ENCODE assay signal across 21 cellular contexts in genomic region chr6:152085533-152085932, GRCh38.
DNase-seq lines count a peak whose midpoint lies in the region; ATAC-seq and TF ChIP-seq lines count a peak whose summit lies in the region.
"Had no signal": no experiment of that assay in that cellular context is flagged by ENCODE, and none has a peak within 500 bp of the region (broad histone marks: within the 10 kb centered on the region; RNA-seq: fewer than 3 reads in every experiment).

No MANE protein-coding gene starts in this region.

- no peak overlapping the region for H2AFZ ChIP-seq in GM23338

- no peaks in the 10 kb centered on the region for H3F3A ChIP-seq in GM23338 (replicated peaks; ENCODE audit: low read depth)

- H3K4me1 ChIP-seq in GM23338 (ENCODE audit: insufficient read depth): no peaks in the 10 kb centered on the region
- H3K4me1 ChIP-seq: esophagus muscularis mucosa, left lung, thyroid gland had no signal

- H3K27me3 ChIP-seq in GM23338 (ENCODE audit: insufficient read depth): no peaks in the 10 kb centered on the region
- H3K27me3 ChIP-seq: esophagus muscularis mucosa, left lung, thyroid gland had no signal

- DNase-seq in Daoy (ENCODE audit: low read depth) (peak; percentile 52), HT1080 (ENCODE audit: low read depth) (peak; percentile 89), amniotic epithelial cell (ENCODE audit: low read depth) (peak; percentile 27), kidney tubule cell (ENCODE audit: low spot score) (peak; percentile 95), GM23338 (ENCODE audit: low spot score) (no peak)
- DNase-seq in activated T-cell treated with anti-CD3 and anti-CD28 coated beads, Interleukin-2, amount 50 U/mL, for 1 hour: no peak
- DNase-seq: activated B cell treated with CpG ODN at 0.5 μM for 24 hours; activated CD4-positive, alpha-beta memory T cell treated with anti-CD3 and anti-CD28 coated beads, Interleukin-2, amount 10 ng/mL, durations not matched to agents 7 days and 5 days; activated naive CD4-positive, alpha-beta T cell; central memory CD4-positive, alpha-beta T cell; glutamatergic neuron; left lung; NCI-H1436; NCI-H774; stimulated activated CD4-positive, alpha-beta T cell treated with anti-CD3 and anti-CD28 coated beads, Interleukin-2, amount 100 ng/mL, for 24 hours; stimulated activated naive CD4-positive, alpha-beta T cell; T-helper 17 cell; thyroid gland had no signal

- H3K9me2 ChIP-seq in GM23338 (ENCODE audit: insufficient read depth): peaks cover 25% of the 10 kb centered on the region; the same call in 1 of the 2 replicates

- no peaks in the 10 kb centered on the region for H3K79me2 ChIP-seq in GM23338 (replicated peaks; ENCODE audit: insufficient read depth)

- H3K27ac ChIP-seq in GM23338 (ENCODE audit: low read depth): no peak overlapping the region
- H3K27ac ChIP-seq: esophagus muscularis mucosa, left lung, thyroid gland had no signal

- peaks cover 27% of the 10 kb centered on the region; the same call in 2 of the 3 replicates for H3K9me3 Mint-ChIP-seq in GM23338

- no peak overlapping the region for H3K27ac Mint-ChIP-seq in GM23338
- H3K27ac Mint-ChIP-seq: activated B cell treated with CpG ODN at 0.5 μM for 24 hours; activated CD4-positive, alpha-beta memory T cell treated with anti-CD3 and anti-CD28 coated beads, Interleukin-2, amount 10 ng/mL, durations not matched to agents 7 days and 5 days; T-helper 17 cell had no signal

- no peak overlapping the region for H3K4me3 Mint-ChIP-seq in GM23338
- H3K4me3 Mint-ChIP-seq: activated B cell treated with CpG ODN at 0.5 μM for 24 hours; activated CD4-positive, alpha-beta memory T cell treated with anti-CD3 and anti-CD28 coated beads, Interleukin-2, amount 10 ng/mL, durations not matched to agents 7 days and 5 days; T-helper 17 cell had no signal

- no peak for TF ChIP-seq CTCF in GM23338 (conservative IDR thresholded peaks at IDR 0.05; ENCODE audit: low read depth in 2 of 2)

- H3K4me3 ChIP-seq in GM23338: no peak overlapping the region
- H3K4me3 ChIP-seq: esophagus muscularis mucosa, left lung, thyroid gland had no signal

- H4K20me1 ChIP-seq in GM23338 (replicated peaks; ENCODE audit: insufficient read depth): no peaks in the 10 kb centered on the region

- no peak for ATAC-seq in HG03432 (IDR thresholded peaks at IDR 0.05; ENCODE audit: unreplicated experiment)
- ATAC-seq in GM23338: no peak
- no peak for ATAC-seq in esophagus mucosa
- ATAC-seq: left lung, T-helper 17 cell had no signal

- H3K27me3 Mint-ChIP-seq in GM23338 (ENCODE audit: insufficient read depth, low read depth, poor library complexity): peaks cover 4% of the 10 kb centered on the region
- H3K27me3 Mint-ChIP-seq: activated B cell treated with CpG ODN at 0.5 μM for 24 hours; activated CD4-positive, alpha-beta memory T cell treated with anti-CD3 and anti-CD28 coated beads, Interleukin-2, amount 10 ng/mL, durations not matched to agents 7 days and 5 days had no signal

- no peak overlapping the region for H3K4me2 ChIP-seq in GM23338

- H3K4me1 Mint-ChIP-seq in GM23338: no peaks in the 10 kb centered on the region
- H3K4me1 Mint-ChIP-seq: activated B cell treated with CpG ODN at 0.5 μM for 24 hours; activated CD4-positive, alpha-beta memory T cell treated with anti-CD3 and anti-CD28 coated beads, Interleukin-2, amount 10 ng/mL, durations not matched to agents 7 days and 5 days; T-helper 17 cell had no signal

- H3K36me3 Mint-ChIP-seq in GM23338 (ENCODE audit: low read depth): no peaks in the 10 kb centered on the region

- no peaks in the 10 kb centered on the region for H3K36me3 ChIP-seq in GM23338 (ENCODE audit: insufficient read depth)
- H3K36me3 ChIP-seq: esophagus muscularis mucosa, left lung, thyroid gland had no signal

TF ChIP-seq in GM23338, 12 proteins besides CTCF, POLR2A, EP300 and RAD21 (continues in another document):
- TF ChIP-seq EZH2 (IDR thresholded peaks at IDR 0.05; ENCODE audit: low read depth, unreplicated experiment) (no peak), ETS1 (IDR thresholded peaks at IDR 0.05) (no peak), EZH2phosphoT487 (IDR thresholded peaks at IDR 0.05; ENCODE audit: unreplicated experiment) (no peak), REST (IDR thresholded peaks at IDR 0.05; ENCODE audit: unreplicated experiment) (no peak), JUNB (IDR thresholded peaks at IDR 0.05; ENCODE audit: unreplicated experiment) (no peak), ZNF114 (CRISPR knock-in tag; IDR thresholded peaks at IDR 0.05) (no peak), POLR2AphosphoS5 (IDR thresholded peaks at IDR 0.05; ENCODE audit: low read depth) (no peak), CREB1 (CRISPR knock-in tag; IDR thresholded peaks at IDR 0.05; ENCODE audit: low read depth) (no peak), STAT1 (IDR thresholded peaks at IDR 0.05; ENCODE audit: unreplicated experiment) (no peak), NANOG (IDR thresholded peaks at IDR 0.05; ENCODE audit: borderline replicate concordance) (no peak)

Comparison
In these comparisons a context has a peak if more than half of its experiments do, and no peak if none do; other contexts are left out.
1. DNase-seq: peak in Daoy (single experiment), HT1080 (single experiment), amniotic epithelial cell (single experiment) and kidney tubule cell (single experiment); none in GM23338 (single experiment) and activated T-cell treated with anti-CD3 and anti-CD28 coated beads, Interleukin-2, amount 50 U/mL, for 1 hour (single experiment).